In the genomic region with DNA sequence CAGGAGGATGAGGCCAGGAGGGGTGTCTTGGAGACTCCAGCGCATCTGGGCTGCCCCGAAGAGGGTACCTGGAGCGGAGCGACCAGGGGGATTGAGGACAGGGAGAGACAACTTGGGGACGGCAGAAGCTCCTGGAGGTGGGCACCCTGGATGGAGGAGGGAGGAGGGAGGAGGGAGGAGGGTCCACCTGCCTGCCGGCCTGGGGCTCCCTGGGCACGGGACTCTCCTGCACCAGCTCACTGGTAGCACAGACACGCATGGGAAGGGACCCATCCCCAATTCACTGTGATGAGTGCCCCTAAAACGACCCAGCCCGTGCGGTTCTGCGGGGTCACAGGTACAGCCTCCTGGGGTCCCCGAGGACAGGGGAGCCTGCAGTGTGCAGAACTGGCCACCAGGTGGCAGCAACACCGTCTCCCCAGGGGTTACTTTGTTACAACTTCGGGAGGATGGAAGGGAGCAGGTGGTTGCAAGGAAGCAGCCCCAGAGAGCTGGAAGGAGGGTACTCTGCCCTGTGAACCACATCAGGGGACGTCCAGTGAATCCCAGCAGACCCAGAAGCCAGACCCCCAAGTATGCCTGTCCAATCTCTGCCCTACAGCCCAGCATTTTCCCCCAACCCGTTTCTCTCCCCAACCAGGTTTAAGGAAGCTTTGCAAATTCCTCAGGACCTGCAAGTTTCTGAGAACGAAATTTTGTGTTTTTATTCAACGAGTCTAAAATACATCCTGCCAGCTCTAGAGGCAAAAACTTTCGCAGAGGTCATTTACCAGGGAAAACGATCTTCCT, we compare ENCODE assay signal across 8 cellular contexts.
DNase-seq lines count a peak whose midpoint lies in the region; ATAC-seq and TF ChIP-seq lines count a peak whose summit lies in the region.

No MANE protein-coding gene starts in this region.

- TF ChIP-seq CTCF in AG04450 (IDR thresholded peaks at IDR 0.05; ENCODE audit: low read depth, low read length), result peak; percentile 87
- TF ChIP-seq CTCF in OCI-LY1 (IDR thresholded peaks at IDR 0.05; ENCODE audit: low read length), result peak; percentile 85

- H3K27ac Mint-ChIP-seq in naive thymus-derived CD8-positive, alpha-beta T cell, result no peak overlapping the region
- no peak overlapping the region for H3K27ac Mint-ChIP-seq in stimulated activated memory B cell treated with anti-CD40 and anti-IgM and Interleukin-4, amounts not matched to agents 10 μg/mL and 1 μg/mL and 100 μg/mL, for 72 hours

- no peaks in the 10 kb centered on the region for H4K20me1 ChIP-seq in OCI-LY1 (ENCODE audit: insufficient read depth, low read length)

- no peaks in the 10 kb centered on the region for H3K9me3 Mint-ChIP-seq in naive thymus-derived CD8-positive, alpha-beta T cell
- no peaks in the 10 kb centered on the region for H3K9me3 Mint-ChIP-seq in stimulated activated memory B cell treated with anti-CD40 and anti-IgM and Interleukin-4, amounts not matched to agents 10 μg/mL and 1 μg/mL and 100 μg/mL, for 72 hours

- CTCF ChIA-PET in AG04450 (lab: Charles Lee), result interaction anchor here (0.6 to 6.9 kb wide), 19 partner anchors 9 to 473 kb away, joined by 3 to 122 read pairs (median 4); no protein-coding TSS in a partner anchor

- no peak overlapping the region for H3K9ac ChIP-seq in OCI-LY1 (ENCODE audit: low read length)

- H3K4me3 ChIP-seq in AG04450 (ENCODE audit: low read depth, low read length) (no peak overlapping the region), OCI-LY1 (ENCODE audit: low read depth, low read length, poor library complexity, severe bottlenecking) (no peak overlapping the region)

- H3K27me3 Mint-ChIP-seq in naive thymus-derived CD8-positive, alpha-beta T cell, result peaks cover 2 to 20% (median 6%) of the 10 kb centered on the region in 5 donors
- peaks cover 44% of the 10 kb centered on the region for H3K27me3 Mint-ChIP-seq in stimulated activated memory B cell treated with anti-CD40 and anti-IgM and Interleukin-4, amounts not matched to agents 10 μg/mL and 1 μg/mL and 100 μg/mL, for 72 hours

- H3K27ac ChIP-seq in AG04450 (ENCODE audit: low read depth, low read length), result no peak overlapping the region
- no peak overlapping the region for H3K27ac ChIP-seq in OCI-LY1 (ENCODE audit: low read depth, low read length, poor library complexity, severe bottlenecking)

- POLR2A ChIA-PET in AG04450 (lab: Yijun Ruan, JAX), result no interaction called here
- POLR2A ChIA-PET in naive thymus-derived CD8-positive, alpha-beta T cell (lab: Charles Lee), result no interaction called here

- H3K4me2 ChIP-seq in OCI-LY1 (ENCODE audit: low read length), result no peak overlapping the region

- no peaks in the 10 kb centered on the region for H3K36me3 ChIP-seq in OCI-LY1 (ENCODE audit: insufficient read depth, low read length)

- DNase-seq in AG04450 (ENCODE audit: low read depth, low spot score) (no peak), activated T-cell treated with anti-CD3 and anti-CD28 coated beads for 1 hour (ENCODE audit: low read depth) (peak; percentile 69)
- DNase-seq in naive thymus-derived CD8-positive, alpha-beta T cell, result peak; percentile 40 to 79 (median 66)

- no peaks in the 10 kb centered on the region for H3K27me3 ChIP-seq in AG04450 (ENCODE audit: control insufficient read depth, insufficient read depth, low read length)
- no peaks in the 10 kb centered on the region for H3K27me3 ChIP-seq in OCI-LY1 (ENCODE audit: insufficient read depth, low read length)

- no peaks in the 10 kb centered on the region for H3F3A ChIP-seq in OCI-LY1 (ENCODE audit: insufficient read depth, low read length)

- H3K36me3 Mint-ChIP-seq in naive thymus-derived CD8-positive, alpha-beta T cell, result no peaks in the 10 kb centered on the region
- no peaks in the 10 kb centered on the region for H3K36me3 Mint-ChIP-seq in stimulated activated memory B cell treated with anti-CD40 and anti-IgM and Interleukin-4, amounts not matched to agents 10 μg/mL and 1 μg/mL and 100 μg/mL, for 72 hours

- peaks cover 0 to 16% (median 12%) of the 10 kb centered on the region in 4 donors for H3K4me1 Mint-ChIP-seq in naive thymus-derived CD8-positive, alpha-beta T cell
- H3K4me1 Mint-ChIP-seq in stimulated activated memory B cell treated with anti-CD40 and anti-IgM and Interleukin-4, amounts not matched to agents 10 μg/mL and 1 μg/mL and 100 μg/mL, for 72 hours, result peaks cover 5% of the 10 kb centered on the region

- no peaks in the 10 kb centered on the region for H3K9me2 ChIP-seq in OCI-LY1 (ENCODE audit: low read depth, low read length)

- H2AFZ ChIP-seq in OCI-LY1 (ENCODE audit: low read length), result no peak overlapping the region

- peak; percentile 63 for ATAC-seq in GM19372 (IDR thresholded peaks at IDR 0.05; ENCODE audit: low read depth, unreplicated experiment)
- ATAC-seq in esophagus mucosa, result peak; percentile 71
- ATAC-seq in naive thymus-derived CD8-positive, alpha-beta T cell, result peak; percentile 67 to 68
- ATAC-seq in stimulated activated memory B cell treated with anti-CD40 and anti-IgM and Interleukin-4, amounts not matched to agents 10 μg/mL and 1 μg/mL and 100 μg/mL, for 72 hours, result peak; percentile 52
- ATAC-seq in HG02852 (IDR thresholded peaks at IDR 0.05; ENCODE audit: unreplicated experiment), result no peak

- no peaks in the 10 kb centered on the region for H3K4me1 ChIP-seq in OCI-LY1 (ENCODE audit: insufficient read depth, low read length, severe bottlenecking)

- H3K4me3 Mint-ChIP-seq in naive thymus-derived CD8-positive, alpha-beta T cell, result no peak overlapping the region
- H3K4me3 Mint-ChIP-seq in stimulated activated memory B cell treated with anti-CD40 and anti-IgM and Interleukin-4, amounts not matched to agents 10 μg/mL and 1 μg/mL and 100 μg/mL, for 72 hours, result no peak overlapping the region

- no peaks in the 10 kb centered on the region for H3K79me2 ChIP-seq in OCI-LY1 (ENCODE audit: insufficient read depth, low read length)

- H3K9me3 ChIP-seq in AG04450 (ENCODE audit: control insufficient read depth, insufficient read depth, low read length) (peaks cover 8% of the 10 kb centered on the region; the same call in 1 of the 2 replicates), OCI-LY1 (ENCODE audit: low read length) (no peaks in the 10 kb centered on the region)
